1 cellular context compared by ENCODE assay signal in the genomic region with DNA sequence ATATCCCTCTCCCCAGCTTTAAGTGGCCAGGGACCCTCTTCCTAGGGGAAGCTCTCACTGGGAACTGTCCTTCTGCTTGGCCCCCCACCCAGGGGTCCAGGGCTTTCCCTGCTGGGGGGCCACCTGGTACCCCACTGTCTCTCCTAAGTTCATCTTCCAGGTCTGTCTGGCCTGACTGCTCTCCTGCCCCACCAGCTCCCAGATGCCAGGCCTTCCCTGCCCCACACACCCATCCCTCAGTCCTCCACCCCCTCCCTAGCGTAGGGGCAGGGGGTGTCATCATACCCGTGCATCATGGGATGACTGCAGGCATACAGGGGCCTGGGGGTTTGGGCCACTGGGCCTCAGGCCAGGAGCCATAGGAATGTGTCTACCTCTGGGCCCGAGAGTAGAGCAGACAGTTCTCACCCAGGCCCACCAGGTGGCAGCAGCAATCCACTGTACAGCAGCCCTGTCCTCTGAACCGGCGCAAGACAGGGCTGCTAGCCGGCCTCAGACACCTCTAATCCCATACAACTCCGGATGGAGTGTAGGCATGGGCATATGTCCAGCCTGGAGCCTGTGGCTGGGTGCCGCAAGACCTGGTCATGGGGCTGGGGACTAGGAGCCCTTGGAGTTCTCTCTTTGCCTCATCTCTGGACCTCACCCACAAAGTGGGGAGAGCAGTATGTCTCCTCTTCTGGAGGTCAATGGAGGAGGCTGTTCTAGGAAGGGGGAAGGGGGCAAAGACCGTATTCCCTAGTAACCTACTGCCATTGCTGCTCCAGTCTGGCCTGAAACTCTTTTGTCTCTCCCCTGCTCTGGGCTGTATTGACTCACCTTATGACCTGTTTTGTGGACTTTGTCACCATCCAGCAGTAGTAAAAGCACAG.
TF ChIP-seq lines count a peak whose summit lies in the region.

No MANE protein-coding gene starts in this region.

TF ChIP-seq in K562, 482 proteins besides CTCF, POLR2A, EP300 and RAD21 (continues in another document):
- TF ChIP-seq NEUROD1 (IDR thresholded peaks at IDR 0.05; ENCODE audit: borderline replicate concordance, low read depth, low read length, partially characterized antibody) (no peak), EP400 (IDR thresholded peaks at IDR 0.05) (no peak), BHLHE40 (IDR thresholded peaks at IDR 0.05; ENCODE audit: low read length) (peak; percentile 14; the same call in 1 of the 2 replicates), SMAD4 (CRISPR knock-in tag; conservative IDR thresholded peaks at IDR 0.05) (peak; percentile 93), RB1 (IDR thresholded peaks at IDR 0.05; ENCODE audit: low read depth) (peak; percentile 48; the same call in 1 of the 2 replicates), ZFP1 (CRISPR knock-in tag; IDR thresholded peaks at IDR 0.05) (no peak), ARHGAP35 (IDR thresholded peaks at IDR 0.05; ENCODE audit: partially characterized antibody) (no peak), HMG20A (CRISPR knock-in tag; conservative IDR thresholded peaks at IDR 0.05) (no peak), CTBP1 (IDR thresholded peaks at IDR 0.05; ENCODE audit: borderline replicate concordance) (peak; percentile 27; the same call in 1 of the 2 replicates), ZNF263 (CRISPR knock-in tag; IDR thresholded peaks at IDR 0.05; ENCODE audit: borderline replicate concordance) (no peak), CC2D1A (IDR thresholded peaks at IDR 0.05) (peak; percentile 87; the same call in 1 of the 2 replicates), CBFB (CRISPR knock-in tag; IDR thresholded peaks at IDR 0.05) (peak; percentile 18; the same call in 1 of the 2 replicates), ZNF75A (CRISPR knock-in tag; IDR thresholded peaks at IDR 0.05) (no peak), NCOA2 (IDR thresholded peaks at IDR 0.05; ENCODE audit: partially characterized antibody in 2 of 2) (no peak), MED1 (CRISPR knock-in tag; IDR thresholded peaks at IDR 0.05; ENCODE audit: borderline replicate concordance) (no peak), SMC3 (conservative IDR thresholded peaks at IDR 0.05; ENCODE audit: insufficient read depth, low read depth, low read length) (peak; percentile 99), ZFPM2 (CRISPR knock-in tag; IDR thresholded peaks at IDR 0.05) (no peak), RCOR1 (IDR thresholded peaks at IDR 0.05; ENCODE audit: borderline replicate concordance in 1 of 2, low read depth in 2 of 2, low read length in 2 of 2) (peak in 1 of 2 experiments; percentile 37; a peak in 1 of 4 replicates), ZNF76 (CRISPR knock-in tag; IDR thresholded peaks at IDR 0.05; ENCODE audit: borderline replicate concordance) (no peak), STAG1 (CRISPR knock-in tag; IDR thresholded peaks at IDR 0.05; ENCODE audit: borderline replicate concordance) (peak; percentile 98), ZNF764 (CRISPR knock-in tag; IDR thresholded peaks at IDR 0.05; ENCODE audit: low read depth) (no peak), ZNF133 (CRISPR knock-in tag; IDR thresholded peaks at IDR 0.05) (no peak), CAMTA2 (CRISPR knock-in tag; conservative IDR thresholded peaks at IDR 0.05) (no peak), ZNF324 (CRISPR knock-in tag; IDR thresholded peaks at IDR 0.05) (no peak), NFIX (CRISPR knock-in tag; IDR thresholded peaks at IDR 0.05; ENCODE audit: low read depth) (no peak), NFRKB (IDR thresholded peaks at IDR 0.05; ENCODE audit: low read depth) (no peak), NR3C1 (CRISPR knock-in tag; IDR thresholded peaks at IDR 0.05) (no peak), NCOA6 (IDR thresholded peaks at IDR 0.05) (no peak), RAD51 (IDR thresholded peaks at IDR 0.05; ENCODE audit: borderline replicate concordance, low read depth) (no peak), JUND (IDR thresholded peaks at IDR 0.05; ENCODE audit: borderline replicate concordance, low read depth, low read length) (peak; percentile 24; the same call in 1 of the 2 replicates), JUND (tag; IDR thresholded peaks at IDR 0.05; ENCODE audit: borderline replicate concordance, low read depth, low read length) (no peak), L3MBTL2 (IDR thresholded peaks at IDR 0.05) (no peak), ZZZ3 (IDR thresholded peaks at IDR 0.05) (no peak), ELF1 (tag; IDR thresholded peaks at IDR 0.05) (no peak), PHB2 (IDR thresholded peaks at IDR 0.05; ENCODE audit: low read depth) (no peak), CREBBP (IDR thresholded peaks at IDR 0.05; ENCODE audit: low read depth, low read length) (no peak), NFIC (IDR thresholded peaks at IDR 0.05) (peak; percentile 34), YY1 (IDR thresholded peaks at IDR 0.05; ENCODE audit: borderline replicate concordance in 1 of 3, control insufficient read depth in 1 of 3, extremely low read depth in 1 of 3, insufficient read depth in 3 of 3, insufficient read length in 1 of 3, insufficient replicate concordance in 2 of 3, low read depth in 1 of 3, low read length in 2 of 3) (peak in 1 of 3 experiments; percentile 27), ZNF184 (CRISPR knock-in tag; IDR thresholded peaks at IDR 0.05) (no peak), ZNF384 (IDR thresholded peaks at IDR 0.05; ENCODE audit: low read depth, low read length) (peak; percentile 49; the same call in 1 of the 2 replicates), FOXJ3 (CRISPR knock-in tag; IDR thresholded peaks at IDR 0.05) (no peak)
- TF ChIP-seq, protein P1, sequence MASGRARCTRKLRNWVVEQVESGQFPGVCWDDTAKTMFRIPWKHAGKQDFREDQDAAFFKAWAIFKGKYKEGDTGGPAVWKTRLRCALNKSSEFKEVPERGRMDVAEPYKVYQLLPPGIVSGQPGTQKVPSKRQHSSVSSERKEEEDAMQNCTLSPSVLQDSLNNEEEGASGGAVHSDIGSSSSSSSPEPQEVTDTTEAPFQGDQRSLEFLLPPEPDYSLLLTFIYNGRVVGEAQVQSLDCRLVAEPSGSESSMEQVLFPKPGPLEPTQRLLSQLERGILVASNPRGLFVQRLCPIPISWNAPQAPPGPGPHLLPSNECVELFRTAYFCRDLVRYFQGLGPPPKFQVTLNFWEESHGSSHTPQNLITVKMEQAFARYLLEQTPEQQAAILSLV (tag; IDR thresholded peaks at IDR 0.05) = no peak
- TF ChIP-seq, protein P2, sequence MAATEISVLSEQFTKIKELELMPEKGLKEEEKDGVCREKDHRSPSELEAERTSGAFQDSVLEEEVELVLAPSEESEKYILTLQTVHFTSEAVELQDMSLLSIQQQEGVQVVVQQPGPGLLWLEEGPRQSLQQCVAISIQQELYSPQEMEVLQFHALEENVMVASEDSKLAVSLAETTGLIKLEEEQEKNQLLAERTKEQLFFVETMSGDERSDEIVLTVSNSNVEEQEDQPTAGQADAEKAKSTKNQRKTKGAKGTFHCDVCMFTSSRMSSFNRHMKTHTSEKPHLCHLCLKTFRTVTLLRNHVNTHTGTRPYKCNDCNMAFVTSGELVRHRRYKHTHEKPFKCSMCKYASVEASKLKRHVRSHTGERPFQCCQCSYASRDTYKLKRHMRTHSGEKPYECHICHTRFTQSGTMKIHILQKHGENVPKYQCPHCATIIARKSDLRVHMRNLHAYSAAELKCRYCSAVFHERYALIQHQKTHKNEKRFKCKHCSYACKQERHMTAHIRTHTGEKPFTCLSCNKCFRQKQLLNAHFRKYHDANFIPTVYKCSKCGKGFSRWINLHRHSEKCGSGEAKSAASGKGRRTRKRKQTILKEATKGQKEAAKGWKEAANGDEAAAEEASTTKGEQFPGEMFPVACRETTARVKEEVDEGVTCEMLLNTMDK (IDR thresholded peaks at IDR 0.05; ENCODE audit: borderline replicate concordance, insufficient read depth, low read depth, low read length, poor library complexity, severe bottlenecking) = peak; percentile 19
- TF ChIP-seq, protein P3, sequence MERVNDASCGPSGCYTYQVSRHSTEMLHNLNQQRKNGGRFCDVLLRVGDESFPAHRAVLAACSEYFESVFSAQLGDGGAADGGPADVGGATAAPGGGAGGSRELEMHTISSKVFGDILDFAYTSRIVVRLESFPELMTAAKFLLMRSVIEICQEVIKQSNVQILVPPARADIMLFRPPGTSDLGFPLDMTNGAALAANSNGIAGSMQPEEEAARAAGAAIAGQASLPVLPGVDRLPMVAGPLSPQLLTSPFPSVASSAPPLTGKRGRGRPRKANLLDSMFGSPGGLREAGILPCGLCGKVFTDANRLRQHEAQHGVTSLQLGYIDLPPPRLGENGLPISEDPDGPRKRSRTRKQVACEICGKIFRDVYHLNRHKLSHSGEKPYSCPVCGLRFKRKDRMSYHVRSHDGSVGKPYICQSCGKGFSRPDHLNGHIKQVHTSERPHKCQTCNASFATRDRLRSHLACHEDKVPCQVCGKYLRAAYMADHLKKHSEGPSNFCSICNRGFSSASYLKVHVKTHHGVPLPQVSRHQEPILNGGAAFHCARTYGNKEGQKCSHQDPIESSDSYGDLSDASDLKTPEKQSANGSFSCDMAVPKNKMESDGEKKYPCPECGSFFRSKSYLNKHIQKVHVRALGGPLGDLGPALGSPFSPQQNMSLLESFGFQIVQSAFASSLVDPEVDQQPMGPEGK (CRISPR knock-in tag; IDR thresholded peaks at IDR 0.05; ENCODE audit: borderline replicate concordance) = no peak
- TF ChIP-seq, protein P4, sequence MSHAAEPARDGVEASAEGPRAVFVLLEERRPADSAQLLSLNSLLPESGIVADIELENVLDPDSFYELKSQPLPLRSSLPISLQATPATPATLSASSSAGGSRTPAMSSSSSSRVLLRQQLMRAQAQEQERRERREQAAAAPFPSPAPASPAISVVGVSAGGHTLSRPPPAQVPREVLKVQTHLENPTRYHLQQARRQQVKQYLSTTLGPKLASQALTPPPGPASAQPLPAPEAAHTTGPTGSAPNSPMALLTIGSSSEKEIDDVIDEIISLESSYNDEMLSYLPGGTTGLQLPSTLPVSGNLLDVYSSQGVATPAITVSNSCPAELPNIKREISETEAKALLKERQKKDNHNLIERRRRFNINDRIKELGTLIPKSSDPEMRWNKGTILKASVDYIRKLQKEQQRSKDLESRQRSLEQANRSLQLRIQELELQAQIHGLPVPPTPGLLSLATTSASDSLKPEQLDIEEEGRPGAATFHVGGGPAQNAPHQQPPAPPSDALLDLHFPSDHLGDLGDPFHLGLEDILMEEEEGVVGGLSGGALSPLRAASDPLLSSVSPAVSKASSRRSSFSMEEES (CRISPR knock-in tag; IDR thresholded peaks at IDR 0.05) = no peak
- TF ChIP-seq, protein P5, sequence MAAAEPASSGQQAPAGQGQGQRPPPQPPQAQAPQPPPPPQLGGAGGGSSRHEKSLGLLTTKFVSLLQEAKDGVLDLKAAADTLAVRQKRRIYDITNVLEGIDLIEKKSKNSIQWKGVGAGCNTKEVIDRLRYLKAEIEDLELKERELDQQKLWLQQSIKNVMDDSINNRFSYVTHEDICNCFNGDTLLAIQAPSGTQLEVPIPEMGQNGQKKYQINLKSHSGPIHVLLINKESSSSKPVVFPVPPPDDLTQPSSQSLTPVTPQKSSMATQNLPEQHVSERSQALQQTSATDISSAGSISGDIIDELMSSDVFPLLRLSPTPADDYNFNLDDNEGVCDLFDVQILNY (CRISPR knock-in tag; IDR thresholded peaks at IDR 0.05) = no peak
- TF ChIP-seq, protein P6, sequence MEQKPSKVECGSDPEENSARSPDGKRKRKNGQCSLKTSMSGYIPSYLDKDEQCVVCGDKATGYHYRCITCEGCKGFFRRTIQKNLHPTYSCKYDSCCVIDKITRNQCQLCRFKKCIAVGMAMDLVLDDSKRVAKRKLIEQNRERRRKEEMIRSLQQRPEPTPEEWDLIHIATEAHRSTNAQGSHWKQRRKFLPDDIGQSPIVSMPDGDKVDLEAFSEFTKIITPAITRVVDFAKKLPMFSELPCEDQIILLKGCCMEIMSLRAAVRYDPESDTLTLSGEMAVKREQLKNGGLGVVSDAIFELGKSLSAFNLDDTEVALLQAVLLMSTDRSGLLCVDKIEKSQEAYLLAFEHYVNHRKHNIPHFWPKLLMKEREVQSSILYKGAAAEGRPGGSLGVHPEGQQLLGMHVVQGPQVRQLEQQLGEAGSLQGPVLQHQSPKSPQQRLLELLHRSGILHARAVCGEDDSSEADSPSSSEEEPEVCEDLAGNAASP (IDR thresholded peaks at IDR 0.05) = no peak
- TF ChIP-seq, protein P7, sequence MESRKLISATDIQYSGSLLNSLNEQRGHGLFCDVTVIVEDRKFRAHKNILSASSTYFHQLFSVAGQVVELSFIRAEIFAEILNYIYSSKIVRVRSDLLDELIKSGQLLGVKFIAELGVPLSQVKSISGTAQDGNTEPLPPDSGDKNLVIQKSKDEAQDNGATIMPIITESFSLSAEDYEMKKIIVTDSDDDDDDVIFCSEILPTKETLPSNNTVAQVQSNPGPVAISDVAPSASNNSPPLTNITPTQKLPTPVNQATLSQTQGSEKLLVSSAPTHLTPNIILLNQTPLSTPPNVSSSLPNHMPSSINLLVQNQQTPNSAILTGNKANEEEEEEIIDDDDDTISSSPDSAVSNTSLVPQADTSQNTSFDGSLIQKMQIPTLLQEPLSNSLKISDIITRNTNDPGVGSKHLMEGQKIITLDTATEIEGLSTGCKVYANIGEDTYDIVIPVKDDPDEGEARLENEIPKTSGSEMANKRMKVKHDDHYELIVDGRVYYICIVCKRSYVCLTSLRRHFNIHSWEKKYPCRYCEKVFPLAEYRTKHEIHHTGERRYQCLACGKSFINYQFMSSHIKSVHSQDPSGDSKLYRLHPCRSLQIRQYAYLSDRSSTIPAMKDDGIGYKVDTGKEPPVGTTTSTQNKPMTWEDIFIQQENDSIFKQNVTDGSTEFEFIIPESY (CRISPR knock-in tag; IDR thresholded peaks at IDR 0.05) = no peak
- TF ChIP-seq, protein P8, sequence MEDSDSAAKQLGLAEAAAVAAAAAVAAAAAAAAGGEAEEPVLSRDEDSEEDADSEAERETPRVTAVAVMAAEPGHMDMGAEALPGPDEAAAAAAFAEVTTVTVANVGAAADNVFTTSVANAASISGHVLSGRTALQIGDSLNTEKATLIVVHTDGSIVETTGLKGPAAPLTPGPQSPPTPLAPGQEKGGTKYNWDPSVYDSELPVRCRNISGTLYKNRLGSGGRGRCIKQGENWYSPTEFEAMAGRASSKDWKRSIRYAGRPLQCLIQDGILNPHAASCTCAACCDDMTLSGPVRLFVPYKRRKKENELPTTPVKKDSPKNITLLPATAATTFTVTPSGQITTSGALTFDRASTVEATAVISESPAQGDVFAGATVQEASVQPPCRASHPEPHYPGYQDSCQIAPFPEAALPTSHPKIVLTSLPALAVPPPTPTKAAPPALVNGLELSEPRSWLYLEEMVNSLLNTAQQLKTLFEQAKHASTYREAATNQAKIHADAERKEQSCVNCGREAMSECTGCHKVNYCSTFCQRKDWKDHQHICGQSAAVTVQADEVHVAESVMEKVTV (CRISPR knock-in tag; IDR thresholded peaks at IDR 0.05) = peak; percentile 84
- TF ChIP-seq, protein P9, sequence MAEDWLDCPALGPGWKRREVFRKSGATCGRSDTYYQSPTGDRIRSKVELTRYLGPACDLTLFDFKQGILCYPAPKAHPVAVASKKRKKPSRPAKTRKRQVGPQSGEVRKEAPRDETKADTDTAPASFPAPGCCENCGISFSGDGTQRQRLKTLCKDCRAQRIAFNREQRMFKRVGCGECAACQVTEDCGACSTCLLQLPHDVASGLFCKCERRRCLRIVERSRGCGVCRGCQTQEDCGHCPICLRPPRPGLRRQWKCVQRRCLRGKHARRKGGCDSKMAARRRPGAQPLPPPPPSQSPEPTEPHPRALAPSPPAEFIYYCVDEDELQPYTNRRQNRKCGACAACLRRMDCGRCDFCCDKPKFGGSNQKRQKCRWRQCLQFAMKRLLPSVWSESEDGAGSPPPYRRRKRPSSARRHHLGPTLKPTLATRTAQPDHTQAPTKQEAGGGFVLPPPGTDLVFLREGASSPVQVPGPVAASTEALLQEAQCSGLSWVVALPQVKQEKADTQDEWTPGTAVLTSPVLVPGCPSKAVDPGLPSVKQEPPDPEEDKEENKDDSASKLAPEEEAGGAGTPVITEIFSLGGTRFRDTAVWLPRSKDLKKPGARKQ (CRISPR knock-in tag; IDR thresholded peaks at IDR 0.05) = no peak
